ENCODE assay signal across 19 cellular contexts in genomic region chr17:35079547-35079946, GRCh38. TPM values are rescaled to one million over a fixed set of nuclear protein-coding genes. Genes with fewer than 3 reads are reported as not detected.
A peak's percentile ranks its signal among the peaks of the same experiment; 100 is the strongest.
DNase-seq lines count a peak whose midpoint lies in the region; ATAC-seq and TF ChIP-seq lines count a peak whose summit lies in the region.
"Had no signal": no experiment of that assay in that cellular context is flagged by ENCODE, and none has a peak within 500 bp of the region (broad histone marks: within the 10 kb centered on the region; RNA-seq: fewer than 3 reads in every experiment).

No MANE protein-coding gene starts in this region.

- no peaks in the 10 kb centered on the region for H3K27me3 Mint-ChIP-seq in natural killer cell treated with Interleukin-12 subunit alpha and Interleukin-12 subunit beta and Interleukin-15 and Interleukin-18, amount 100 ng/mL, for 72 hours
- H3K27me3 Mint-ChIP-seq in natural killer cell (ENCODE audit: low read depth in 2 of 2) (no peaks in the 10 kb centered on the region), type B pancreatic cell (no peaks in the 10 kb centered on the region)
- H3K27me3 Mint-ChIP-seq in activated CD8-positive, alpha-beta T cell treated with anti-CD3 and anti-CD28 coated beads for 36 hours = no peaks in the 10 kb centered on the region
- H3K27me3 Mint-ChIP-seq: activated CD4-positive, alpha-beta T cell treated with anti-CD3 and anti-CD28 coated beads, Interleukin-2, amount 10 ng/mL, durations not matched to agents 7 days and 5 days had no signal

- peaks cover 56 to 66% of the 10 kb centered on the region in 2 donors for H3K4me1 Mint-ChIP-seq in natural killer cell treated with Interleukin-12 subunit alpha and Interleukin-12 subunit beta and Interleukin-15 and Interleukin-18, amount 100 ng/mL, for 72 hours (ENCODE audit: low read depth in 2 of 2)
- H3K4me1 Mint-ChIP-seq in natural killer cell (peaks cover 41 to 59% of the 10 kb centered on the region in 2 donors), type B pancreatic cell (ENCODE audit: unreplicated experiment) (peaks cover 12% of the 10 kb centered on the region)
- peaks cover 66% of the 10 kb centered on the region for H3K4me1 Mint-ChIP-seq in activated CD8-positive, alpha-beta T cell treated with anti-CD3 and anti-CD28 coated beads for 36 hours (ENCODE audit: low read depth)

- intact Hi-C loops in natural killer cell (cut with micrococcal nuclease) = no loop called here
- intact Hi-C loops in activated CD8-positive, alpha-beta T cell treated with anti-CD3 and anti-CD28 coated beads for 36 hours (cut with micrococcal nuclease) = no loop called here

- ATAC-seq in natural killer cell treated with Interleukin-12 subunit alpha and Interleukin-12 subunit beta and Interleukin-15 and Interleukin-18, amount 100 ng/mL, for 72 hours = no peak
- ATAC-seq in natural killer cell (no peak), HG03378 (IDR thresholded peaks at IDR 0.05; ENCODE audit: unreplicated experiment) (no peak)
- no peak for ATAC-seq in activated CD8-positive, alpha-beta T cell treated with anti-CD3 and anti-CD28 coated beads for 36 hours

- CTCF ChIA-PET in activated CD8-positive, alpha-beta T cell treated with anti-CD3 and anti-CD28 coated beads for 36 hours (lab: Charles Lee) = interaction anchor here (1.1 to 5.1 kb wide), 4 partner anchors 9 to 40 kb away, joined by 4 to 20 read pairs (median 8); partner anchors contain the start of genes RAD51D and RFFL

- peak overlapping the region; percentile 52 to 82 for H3K27ac Mint-ChIP-seq in natural killer cell treated with Interleukin-12 subunit alpha and Interleukin-12 subunit beta and Interleukin-15 and Interleukin-18, amount 100 ng/mL, for 72 hours
- H3K27ac Mint-ChIP-seq in natural killer cell (peak overlapping the region in 1 of 2 donors; percentile 6), type B pancreatic cell (peak overlapping the region; percentile 5)
- peak overlapping the region; percentile 17 for H3K27ac Mint-ChIP-seq in activated CD8-positive, alpha-beta T cell treated with anti-CD3 and anti-CD28 coated beads for 36 hours

- H3K4me3 Mint-ChIP-seq in natural killer cell treated with Interleukin-12 subunit alpha and Interleukin-12 subunit beta and Interleukin-15 and Interleukin-18, amount 100 ng/mL, for 72 hours = peak overlapping the region; percentile 79
- H3K4me3 Mint-ChIP-seq in natural killer cell (no peak overlapping the region), type B pancreatic cell (no peak overlapping the region)
- H3K4me3 Mint-ChIP-seq in activated CD8-positive, alpha-beta T cell treated with anti-CD3 and anti-CD28 coated beads for 36 hours = no peak overlapping the region
- H3K4me3 Mint-ChIP-seq: activated CD4-positive, alpha-beta T cell treated with anti-CD3 and anti-CD28 coated beads, Interleukin-2, amount 10 ng/mL, durations not matched to agents 7 days and 5 days had no signal

- DNase-seq in natural killer cell treated with Interleukin-12 subunit alpha and Interleukin-12 subunit beta and Interleukin-15 and Interleukin-18, amount 100 ng/mL, for 72 hours (ENCODE audit: low spot score) = no peak
- DNase-seq in natural killer cell (no peak), fibroblast of villous mesenchyme (ENCODE audit: low read depth) (peak; percentile 31), type B pancreatic cell (ENCODE audit: extremely low spot score, unreplicated experiment) (no peak), iPS-NIHi11 (ENCODE audit: low spot score) (no peak)
- DNase-seq in activated CD8-positive, alpha-beta T cell treated with anti-CD3 and anti-CD28 coated beads for 36 hours = no peak
- no peak for DNase-seq in activated naive CD4-positive, alpha-beta T cell treated with Interleukin-2 at 50 U/mL for 16 hours
- DNase-seq: activated CD4-positive, alpha-beta T cell treated with anti-CD3 and anti-CD28 coated beads, Interleukin-2, amount 10 ng/mL, durations not matched to agents 7 days and 5 days; activated naive CD4-positive, alpha-beta T cell; DMS79 treated with DMSO at 0.1 percent for 48 hours; immature natural killer cell; NCI-H1105; OCI-M1; stimulated activated CD4-positive, alpha-beta T cell treated with anti-CD3 and anti-CD28 coated beads, Interleukin-1b, Interleukin-23, amount 100 ng/mL, for 48 hours had no signal

- POLR2A ChIA-PET in activated CD8-positive, alpha-beta T cell treated with anti-CD3 and anti-CD28 coated beads for 36 hours (lab: Charles Lee) = interaction anchor here (0.9 to 3.7 kb wide), 5 partner anchors 9 to 118 kb away, joined by 4 to 12 read pairs (median 5); partner anchors contain the start of genes CCT6B and ZNF830

- H3K4me3 ChIP-seq in fibroblast of villous mesenchyme (ENCODE audit: low read depth, low read length) = no peak overlapping the region
- H3K4me3 ChIP-seq: prostate gland had no signal

- no peaks in the 10 kb centered on the region for H3K9me3 Mint-ChIP-seq in natural killer cell treated with Interleukin-12 subunit alpha and Interleukin-12 subunit beta and Interleukin-15 and Interleukin-18, amount 100 ng/mL, for 72 hours
- H3K9me3 Mint-ChIP-seq in natural killer cell (no peaks in the 10 kb centered on the region), type B pancreatic cell (no peaks in the 10 kb centered on the region)
- H3K9me3 Mint-ChIP-seq in activated CD8-positive, alpha-beta T cell treated with anti-CD3 and anti-CD28 coated beads for 36 hours = no peaks in the 10 kb centered on the region
- H3K9me3 Mint-ChIP-seq: activated CD4-positive, alpha-beta T cell treated with anti-CD3 and anti-CD28 coated beads, Interleukin-2, amount 10 ng/mL, durations not matched to agents 7 days and 5 days; immature natural killer cell had no signal

- TF ChIP-seq CTCF in natural killer cell (IDR thresholded peaks at IDR 0.05) (no peak), fibroblast of villous mesenchyme (IDR thresholded peaks at IDR 0.05; ENCODE audit: insufficient read depth, low read depth, low read length) (no peak), type B pancreatic cell (conservative IDR thresholded peaks at IDR 0.05) (no peak)
- TF ChIP-seq CTCF in activated CD8-positive, alpha-beta T cell treated with anti-CD3 and anti-CD28 coated beads for 36 hours (IDR thresholded peaks at IDR 0.05) = no peak

- H3K36me3 Mint-ChIP-seq in natural killer cell treated with Interleukin-12 subunit alpha and Interleukin-12 subunit beta and Interleukin-15 and Interleukin-18, amount 100 ng/mL, for 72 hours = peaks cover 4% of the 10 kb centered on the region
- H3K36me3 Mint-ChIP-seq in natural killer cell (no peaks in the 10 kb centered on the region), type B pancreatic cell (no peaks in the 10 kb centered on the region)
- no peaks in the 10 kb centered on the region for H3K36me3 Mint-ChIP-seq in activated CD8-positive, alpha-beta T cell treated with anti-CD3 and anti-CD28 coated beads for 36 hours (ENCODE audit: low read depth)
- H3K36me3 Mint-ChIP-seq: immature natural killer cell had no signal

RNA-seq across cellular contexts. Expression of gene RFFL, which starts 16.0 kb away (rescaled TPM):
- 10 to 100 TPM; 87.6 to 91.5 TPM for total RNA-seq in natural killer cell treated with Interleukin-12 subunit alpha and Interleukin-12 subunit beta and Interleukin-15 and Interleukin-18, amount 100 ng/mL, for 72 hours
- total RNA-seq in natural killer cell (10 to 100 TPM; 50.0 to 86.6 (median 75.9) TPM), fibroblast of villous mesenchyme (11.9 and 15.1 TPM in 2 replicates), type B pancreatic cell (ENCODE audit: low replicate concordance) (19.9 and 38.7 TPM in 2 replicates)
- 10 to 100 TPM; 11.3 to 12.0 TPM for total RNA-seq in activated CD8-positive, alpha-beta T cell treated with anti-CD3 and anti-CD28 coated beads for 36 hours

RNA-seq across cellular contexts. Expression of gene RAD51D, which starts 40.1 kb away (rescaled TPM):
- 10 to 100 TPM; 27.8 to 68.3 TPM for total RNA-seq in natural killer cell treated with Interleukin-12 subunit alpha and Interleukin-12 subunit beta and Interleukin-15 and Interleukin-18, amount 100 ng/mL, for 72 hours
- 10 to 100 TPM; 15.4 to 27.0 (median 22.7) TPM for total RNA-seq in natural killer cell
- total RNA-seq in activated CD8-positive, alpha-beta T cell treated with anti-CD3 and anti-CD28 coated beads for 36 hours = 10 to 100 TPM; 32.4 to 36.2 TPM
- 8.6 and 12.6 TPM in 2 replicates for total RNA-seq in fibroblast of villous mesenchyme
- 8.3 and 12.4 TPM in 2 replicates for total RNA-seq in type B pancreatic cell (ENCODE audit: low replicate concordance)

RNA-seq across cellular contexts. Expression of gene FNDC8, which starts 41.9 kb away (rescaled TPM):
- not detected for total RNA-seq in natural killer cell treated with Interleukin-12 subunit alpha and Interleukin-12 subunit beta and Interleukin-15 and Interleukin-18, amount 100 ng/mL, for 72 hours
- total RNA-seq in natural killer cell = not detected
- total RNA-seq in activated CD8-positive, alpha-beta T cell treated with anti-CD3 and anti-CD28 coated beads for 36 hours = not detected
- total RNA-seq in fibroblast of villous mesenchyme = not detected in 2 replicates
- total RNA-seq in type B pancreatic cell (ENCODE audit: low replicate concordance) = not detected in 2 replicates
- total RNA-seq: activated CD4-positive, alpha-beta T cell treated with anti-CD3 and anti-CD28 coated beads, Interleukin-2, amount 10 ng/mL, durations not matched to agents 7 days and 5 days; H1; mononuclear cell; NCI-H460 had no signal
